15 cellular contexts compared by ENCODE assay signal in genomic region chr14:56057071-56057865, GRCh38.
A peak's percentile ranks its signal among the peaks of the same experiment; 100 is the strongest.
DNase-seq lines count a peak whose midpoint lies in the region; ATAC-seq and TF ChIP-seq lines count a peak whose summit lies in the region.
"Had no signal": no experiment of that assay in that cellular context is flagged by ENCODE, and none has a peak within 500 bp of the region (broad histone marks: within the 10 kb centered on the region; RNA-seq: fewer than 3 reads in every experiment).

No MANE protein-coding gene starts in this region.

- POLR2A ChIA-PET in activated CD4-positive, alpha-beta memory T cell treated with anti-CD3 and anti-CD28 coated beads for 36 hours (lab: Charles Lee): no interaction called here

- peaks cover 22% of the 10 kb centered on the region for H3K4me1 ChIP-seq in mesodermal cell (ENCODE audit: control insufficient read depth, insufficient read depth, low read length, poor library complexity, severe bottlenecking)
- H3K4me1 ChIP-seq in foreskin keratinocyte: no peaks in the 10 kb centered on the region

- H3K27me3 ChIP-seq in foreskin keratinocyte: peaks cover 11% of the 10 kb centered on the region

- intact Hi-C loops in activated CD4-positive, alpha-beta memory T cell treated with anti-CD3 and anti-CD28 coated beads for 36 hours (cut with micrococcal nuclease): no loop called here
- intact Hi-C loops in left colon (cut with DNase I, micrococcal nuclease): no loop called here

- no peaks in the 10 kb centered on the region for H3K9me3 Mint-ChIP-seq in activated CD4-positive, alpha-beta memory T cell treated with anti-CD3 and anti-CD28 coated beads for 36 hours
- H3K9me3 Mint-ChIP-seq: activated naive CD4-positive, alpha-beta T cell treated with anti-CD3 and anti-CD28 coated beads for 36 hours; HFFc6 had no signal

- peak; percentile 32 for DNase-seq in ELF-1 (ENCODE audit: low read depth, low spot score)
- DNase-seq in NCI-H2029 (lab: John Stamatoyannopoulos, UW): peak; percentile 33
- DNase-seq in NCI-H748 treated with DMSO at 0.1 percent for 48 hours (lab: John Stamatoyannopoulos, UW): peak; percentile 98
- no peak for DNase-seq in foreskin keratinocyte
- DNase-seq in activated CD4-positive, alpha-beta memory T cell treated with anti-CD3 and anti-CD28 coated beads for 36 hours: no peak
- no peak for DNase-seq in left colon
- DNase-seq in stimulated activated naive CD4-positive, alpha-beta T cell treated with Interleukin-2 at 50 U/mL for 16 hours (lab: John Stamatoyannopoulos, UW): no peak
- DNase-seq: activated CD8-positive, alpha-beta memory T cell treated with anti-CD3 and anti-CD28 coated beads, Interleukin-2, amount 10 ng/mL, durations not matched to agents 7 days and 5 days; activated naive CD4-positive, alpha-beta T cell treated with anti-CD3 and anti-CD28 coated beads for 36 hours; effector CD8-positive, alpha-beta T cell; HFFc6; mucosa of descending colon; posterior cingulate gyrus had no signal

- ATAC-seq in foreskin keratinocyte (no peak), left colon (no peak)
- ATAC-seq: activated CD8-positive, alpha-beta memory T cell treated with anti-CD3 and anti-CD28 coated beads, Interleukin-2, amount 10 ng/mL, durations not matched to agents 7 days and 5 days; mucosa of descending colon had no signal

- WGBS in mesodermal cell (ENCODE audit: insufficient coverage in 2 of 2), 2 experiments: 30 to 56% methylated on average over 2 to 3 of the region's 6 CpGs

- no peak for TF ChIP-seq CTCF in foreskin keratinocyte (conservative IDR thresholded peaks at IDR 0.05)

- H3K4me1 Mint-ChIP-seq in activated CD4-positive, alpha-beta memory T cell treated with anti-CD3 and anti-CD28 coated beads for 36 hours (ENCODE audit: low read depth): no peaks in the 10 kb centered on the region
- H3K4me1 Mint-ChIP-seq: activated CD8-positive, alpha-beta memory T cell treated with anti-CD3 and anti-CD28 coated beads, Interleukin-2, amount 10 ng/mL, durations not matched to agents 7 days and 5 days had no signal

- H3K27me3 Mint-ChIP-seq in activated CD4-positive, alpha-beta memory T cell treated with anti-CD3 and anti-CD28 coated beads for 36 hours: peaks cover 5% of the 10 kb centered on the region

- peak overlapping the region; percentile 84 for H3K27ac ChIP-seq in mesodermal cell (ENCODE audit: low read depth, low read length, severe bottlenecking)
- H3K27ac ChIP-seq in foreskin keratinocyte: no peak overlapping the region
- H3K27ac ChIP-seq: SK-N-MC had no signal

- H3K4me3 Mint-ChIP-seq in activated CD4-positive, alpha-beta memory T cell treated with anti-CD3 and anti-CD28 coated beads for 36 hours: no peak overlapping the region
- H3K4me3 Mint-ChIP-seq: activated CD8-positive, alpha-beta memory T cell treated with anti-CD3 and anti-CD28 coated beads, Interleukin-2, amount 10 ng/mL, durations not matched to agents 7 days and 5 days; activated naive CD4-positive, alpha-beta T cell treated with anti-CD3 and anti-CD28 coated beads for 36 hours; HFFc6 had no signal

- CTCF ChIA-PET in activated CD4-positive, alpha-beta memory T cell treated with anti-CD3 and anti-CD28 coated beads for 36 hours (lab: Charles Lee): no interaction called here

- no peaks in the 10 kb centered on the region for H3K36me3 ChIP-seq in mesodermal cell (ENCODE audit: control insufficient read depth, insufficient read depth, low read length)

- no peaks in the 10 kb centered on the region for H3K36me3 Mint-ChIP-seq in activated CD4-positive, alpha-beta memory T cell treated with anti-CD3 and anti-CD28 coated beads for 36 hours
- H3K36me3 Mint-ChIP-seq: activated CD8-positive, alpha-beta memory T cell treated with anti-CD3 and anti-CD28 coated beads, Interleukin-2, amount 10 ng/mL, durations not matched to agents 7 days and 5 days had no signal

- no peak overlapping the region for H3K27ac Mint-ChIP-seq in activated CD4-positive, alpha-beta memory T cell treated with anti-CD3 and anti-CD28 coated beads for 36 hours
- H3K27ac Mint-ChIP-seq: activated CD8-positive, alpha-beta memory T cell treated with anti-CD3 and anti-CD28 coated beads, Interleukin-2, amount 10 ng/mL, durations not matched to agents 7 days and 5 days; activated naive CD4-positive, alpha-beta T cell treated with anti-CD3 and anti-CD28 coated beads for 36 hours; HFFc6 had no signal

- no peaks in the 10 kb centered on the region for H3K9me3 ChIP-seq in mesodermal cell (ENCODE audit: control insufficient read depth, low read length)
- H3K9me3 ChIP-seq: mucosa of descending colon had no signal

- H3K4me3 ChIP-seq in mesodermal cell (ENCODE audit: extremely low read depth, insufficient read depth, low read length, poor library complexity, severe bottlenecking): no peak overlapping the region
- H3K4me3 ChIP-seq: mucosa of descending colon, SK-N-MC had no signal

Comparison
In these comparisons a context has a peak if more than half of its experiments do, and no peak if none do; other contexts are left out.
1. DNase-seq: peak in ELF-1 (single experiment), NCI-H2029 (single experiment) and NCI-H748 treated with DMSO at 0.1 percent for 48 hours (single experiment); none in foreskin keratinocyte (0 of 2), activated CD4-positive, alpha-beta memory T cell treated with anti-CD3 and anti-CD28 coated beads for 36 hours (single experiment), left colon (0 of 2) and stimulated activated naive CD4-positive, alpha-beta T cell treated with Interleukin-2 at 50 U/mL for 16 hours (single experiment).